8 cellular contexts compared by ENCODE assay signal in genomic region chr17:39461113-39461910, GRCh38. TPM values are rescaled to one million over a fixed set of nuclear protein-coding genes. Genes with fewer than 3 reads are reported as not detected.
DNase-seq lines count a peak whose midpoint lies in the region; ATAC-seq, FAIRE-seq and TF ChIP-seq lines count a peak whose summit lies in the region.

CDK12 (plus strand) TSS chr17:39461486; CDS start chr17:39462072, 586 bp downstream.

- H3K36me3 Mint-ChIP-seq in T-helper 1 cell treated with Interleukin-12 subunit alpha and Interleukin-12 subunit beta and Interleukin-4 antibody, amounts not matched to agents 30 μg/mL and 1 μg/mL, for 36 hours (ENCODE audit: low read depth): peaks cover 23% of the 10 kb centered on the region

- no peak for TF ChIP-seq CTCF in upper lobe of right lung (IDR thresholded peaks at IDR 0.05)

- intact Hi-C loops in left cardiac atrium (cut with DNase I) (no loop called here), posterior vena cava (cut with DNase I) (no loop called here), upper lobe of right lung (cut with DNase I) (no loop called here)

- H3K27me3 ChIP-seq in upper lobe of right lung: no peaks in the 10 kb centered on the region

- peak; percentile 98 for TF ChIP-seq POLR2A in GM12892 (IDR thresholded peaks at IDR 0.05; ENCODE audit: low read depth, low read length)

- DNase-seq in GM12892 (ENCODE audit: insufficient read length) (peak; percentile 93), NCI-H1694 (lab: John Stamatoyannopoulos, UW) (peak; percentile 100), amniotic stem cell (lab: John Stamatoyannopoulos, UW) (peak; percentile 98), left cardiac atrium (peak; percentile 96), posterior vena cava (ENCODE audit: low spot score) (peak; percentile 98), upper lobe of right lung (peak; percentile 93)

- peaks cover 28% of the 10 kb centered on the region for H3K4me1 ChIP-seq in upper lobe of right lung

- H3K27ac ChIP-seq in upper lobe of right lung: peak within 1 kb of the TSS; percentile 98

- peaks cover 34% of the 10 kb centered on the region for H3K4me1 Mint-ChIP-seq in T-helper 1 cell treated with Interleukin-12 subunit alpha and Interleukin-12 subunit beta and Interleukin-4 antibody, amounts not matched to agents 30 μg/mL and 1 μg/mL, for 36 hours (ENCODE audit: low read depth)

- H3K36me3 ChIP-seq in upper lobe of right lung: no peaks in the 10 kb centered on the region

- H3K27me3 Mint-ChIP-seq in T-helper 1 cell treated with Interleukin-12 subunit alpha and Interleukin-12 subunit beta and Interleukin-4 antibody, amounts not matched to agents 30 μg/mL and 1 μg/mL, for 36 hours (ENCODE audit: low read depth): no peaks in the 10 kb centered on the region

- peak within 1 kb of the TSS; percentile 95 for H3K4me3 Mint-ChIP-seq in T-helper 1 cell treated with Interleukin-12 subunit alpha and Interleukin-12 subunit beta and Interleukin-4 antibody, amounts not matched to agents 30 μg/mL and 1 μg/mL, for 36 hours

- H3K4me3 ChIP-seq in upper lobe of right lung: peak within 1 kb of the TSS; percentile 98

- H3K9me3 ChIP-seq in upper lobe of right lung: no peaks in the 10 kb centered on the region

- ATAC-seq in HG02870 (IDR thresholded peaks at IDR 0.05; ENCODE audit: unreplicated experiment): peak; percentile 74
- ATAC-seq in left cardiac atrium: peak; percentile 92 to 93
- ATAC-seq in upper lobe of right lung: peak; percentile 95

- H3K9me3 Mint-ChIP-seq in T-helper 1 cell treated with Interleukin-12 subunit alpha and Interleukin-12 subunit beta and Interleukin-4 antibody, amounts not matched to agents 30 μg/mL and 1 μg/mL, for 36 hours: no peaks in the 10 kb centered on the region

- peak; percentile 95 for FAIRE-seq in GM12892 (lab: Jason Lieb, UNC)

- peak within 1 kb of the TSS; percentile 97 for H3K27ac Mint-ChIP-seq in T-helper 1 cell treated with Interleukin-12 subunit alpha and Interleukin-12 subunit beta and Interleukin-4 antibody, amounts not matched to agents 30 μg/mL and 1 μg/mL, for 36 hours

RNA-seq across cellular contexts. Expression of gene CDK12, which starts in this region (rescaled TPM):
- polyA plus RNA-seq in GM12892 (2012; ENCODE audit: missing spikeins): 24.3 TPM
- total RNA-seq in left cardiac atrium (10 to 100 TPM; 23.7 to 28.6 TPM), posterior vena cava (10 to 100 TPM; 37.6 to 40.8 TPM), upper lobe of right lung (53.6 TPM)

Comparison
In these comparisons a context has a peak if more than half of its experiments do, and no peak if none do; other contexts are left out.
1. Peak in every context shown above with its lines: DNase-seq, ATAC-seq, H3K4me3 ChIP-seq and H3K27ac ChIP-seq.